ENCODE assay signal across 8 cellular contexts in genomic region chr2:231710751-231711676, GRCh38. TPM values are rescaled to one million over a fixed set of nuclear protein-coding genes. Genes with fewer than 3 reads are reported as not detected.
DNase-seq lines count a peak whose midpoint lies in the region; ATAC-seq and TF ChIP-seq lines count a peak whose summit lies in the region.

No MANE protein-coding gene starts in this region.

- peak in 5 of 6 experiments; percentile 7 to 48 (median 40) for DNase-seq in stimulated activated naive CD4-positive, alpha-beta T cell (lab: John Stamatoyannopoulos, UW)
- no peak for DNase-seq in stimulated activated naive CD4-positive, alpha-beta T cell treated with Interleukin-2 at 50 U/mL for 16 hours (lab: John Stamatoyannopoulos, UW)
- DNase-seq in WTC11 (ENCODE audit: low spot score) = no peak
- no peak for DNase-seq in esophagus squamous epithelium (lab: John Stamatoyannopoulos, UW)
- DNase-seq in neural crest cell (ENCODE audit: low read depth, low spot score) = no peak
- DNase-seq in ecto neural progenitor cell (ENCODE audit: low spot score) = no peak
- DNase-seq in cortex of kidney (lab: John Stamatoyannopoulos, UW) = no peak
- DNase-seq in KG1 (lab: John Stamatoyannopoulos, UW) = no peak

- WGBS in esophagus squamous epithelium, 2 donors = 3 to 10% methylated on average over 11 to 13 of the region's 48 CpGs

- peak overlapping the region; percentile 94 to 100 (median 99) for H3K27ac ChIP-seq in esophagus squamous epithelium

- POLR2A ChIA-PET in WTC11 (lab: Charles Lee) = interaction anchor here (1.0 to 5.2 kb wide), 6 partner anchors 24 to 98 kb away, joined by 3 to 71 read pairs (median 22); no protein-coding TSS in a partner anchor

- no peaks in the 10 kb centered on the region for H3K27me3 ChIP-seq in esophagus squamous epithelium

- H3K4me3 Mint-ChIP-seq in WTC11 = peak overlapping the region; percentile 93
- H3K4me3 Mint-ChIP-seq in neural crest cell = peak overlapping the region; percentile 93

- CTCF ChIA-PET in WTC11 (lab: Charles Lee) = interaction anchor here (7.4 to 9.7 kb wide), 2 partner anchors 24 to 36 kb away, joined by 125 to 260 read pairs; no protein-coding TSS in a partner anchor

- no peak for TF ChIP-seq POLR2A in esophagus squamous epithelium (IDR thresholded peaks at IDR 0.05)

- H3K36me3 Mint-ChIP-seq in WTC11 (peaks cover 41% of the 10 kb centered on the region), neural crest cell (ENCODE audit: low read depth) (peaks cover 44% of the 10 kb centered on the region)

- H3K4me1 ChIP-seq in esophagus squamous epithelium = peaks cover 31 to 66% (median 34%) of the 10 kb centered on the region in 3 donors

- H3K4me1 Mint-ChIP-seq in WTC11 (peaks cover 33% of the 10 kb centered on the region), neural crest cell (peaks cover 60% of the 10 kb centered on the region)

- intact Hi-C loops in esophagus squamous epithelium (cut with DNase I) = loop anchor here (2.0 kb wide), 1 partner anchor 98 kb away; no protein-coding TSS in a partner anchor

- peak overlapping the region; percentile 59 to 95 (median 92) for H3K4me3 ChIP-seq in esophagus squamous epithelium

- ATAC-seq in WTC11 = no peak

- H3K9me3 ChIP-seq in esophagus squamous epithelium = no peaks in the 10 kb centered on the region

- H3K36me3 ChIP-seq in esophagus squamous epithelium = peaks cover 6 to 33% (median 7%) of the 10 kb centered on the region in 3 donors

- peak overlapping the region; percentile 100 for H3K27ac Mint-ChIP-seq in WTC11
- peak overlapping the region; percentile 95 for H3K27ac Mint-ChIP-seq in neural crest cell (ENCODE audit: unreplicated experiment)

- TF ChIP-seq CTCF in WTC11 (IDR thresholded peaks at IDR 0.05) (no peak), esophagus squamous epithelium (IDR thresholded peaks at IDR 0.05) (no peak), neural crest cell (conservative IDR thresholded peaks at IDR 0.05) (no peak)

- H3K9me3 Mint-ChIP-seq in WTC11 = no peaks in the 10 kb centered on the region
- peaks cover 3% of the 10 kb centered on the region for H3K9me3 Mint-ChIP-seq in neural crest cell

- H3K27me3 Mint-ChIP-seq in WTC11 (ENCODE audit: low read depth) (peaks cover 5% of the 10 kb centered on the region; the same call in 1 of the 2 replicates), neural crest cell (ENCODE audit: low read depth) (peaks cover 67% of the 10 kb centered on the region)

TF ChIP-seq in WTC11, 78 proteins besides CTCF, POLR2A, EP300 and RAD21:
- no peak for TF ChIP-seq FOXK1 (CRISPR knock-in tag; IDR thresholded peaks at IDR 0.05)
- no peak for TF ChIP-seq NFE2L1 (CRISPR knock-in tag; IDR thresholded peaks at IDR 0.05)
- no peak for TF ChIP-seq STAT6 (CRISPR knock-in tag; conservative IDR thresholded peaks at IDR 0.05; ENCODE audit: low read depth)
- no peak for TF ChIP-seq RORB (CRISPR knock-in tag; IDR thresholded peaks at IDR 0.05)
- TF ChIP-seq, protein P1, sequence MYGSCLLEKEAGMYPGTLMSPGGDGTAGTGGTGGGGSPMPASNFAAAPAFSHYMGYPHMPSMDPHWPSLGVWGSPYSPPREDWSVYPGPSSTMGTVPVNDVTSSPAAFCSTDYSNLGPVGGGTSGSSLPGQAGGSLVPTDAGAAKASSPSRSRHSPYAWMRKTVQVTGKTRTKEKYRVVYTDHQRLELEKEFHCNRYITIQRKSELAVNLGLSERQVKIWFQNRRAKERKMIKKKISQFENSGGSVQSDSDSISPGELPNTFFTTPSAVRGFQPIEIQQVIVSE (CRISPR knock-in tag; IDR thresholded peaks at IDR 0.05; ENCODE audit: borderline replicate concordance) = no peak
- TF ChIP-seq ZNF219 (CRISPR knock-in tag; IDR thresholded peaks at IDR 0.05; ENCODE audit: borderline replicate concordance) = no peak
- no peak for TF ChIP-seq ZNF416 (CRISPR knock-in tag; IDR thresholded peaks at IDR 0.05)
- no peak for TF ChIP-seq CREB1 (CRISPR knock-in tag; IDR thresholded peaks at IDR 0.05)
- no peak for TF ChIP-seq SMAD3 (CRISPR knock-in tag; IDR thresholded peaks at IDR 0.05; ENCODE audit: borderline replicate concordance)
- TF ChIP-seq RELA (CRISPR knock-in tag; IDR thresholded peaks at IDR 0.05; ENCODE audit: borderline replicate concordance) = no peak
- no peak for TF ChIP-seq ZNF423 (CRISPR knock-in tag; IDR thresholded peaks at IDR 0.05)
- TF ChIP-seq IRF1 (CRISPR knock-in tag; IDR thresholded peaks at IDR 0.05) = no peak
- no peak for TF ChIP-seq GABPB1 (CRISPR knock-in tag; IDR thresholded peaks at IDR 0.05)
- TF ChIP-seq, protein P2, sequence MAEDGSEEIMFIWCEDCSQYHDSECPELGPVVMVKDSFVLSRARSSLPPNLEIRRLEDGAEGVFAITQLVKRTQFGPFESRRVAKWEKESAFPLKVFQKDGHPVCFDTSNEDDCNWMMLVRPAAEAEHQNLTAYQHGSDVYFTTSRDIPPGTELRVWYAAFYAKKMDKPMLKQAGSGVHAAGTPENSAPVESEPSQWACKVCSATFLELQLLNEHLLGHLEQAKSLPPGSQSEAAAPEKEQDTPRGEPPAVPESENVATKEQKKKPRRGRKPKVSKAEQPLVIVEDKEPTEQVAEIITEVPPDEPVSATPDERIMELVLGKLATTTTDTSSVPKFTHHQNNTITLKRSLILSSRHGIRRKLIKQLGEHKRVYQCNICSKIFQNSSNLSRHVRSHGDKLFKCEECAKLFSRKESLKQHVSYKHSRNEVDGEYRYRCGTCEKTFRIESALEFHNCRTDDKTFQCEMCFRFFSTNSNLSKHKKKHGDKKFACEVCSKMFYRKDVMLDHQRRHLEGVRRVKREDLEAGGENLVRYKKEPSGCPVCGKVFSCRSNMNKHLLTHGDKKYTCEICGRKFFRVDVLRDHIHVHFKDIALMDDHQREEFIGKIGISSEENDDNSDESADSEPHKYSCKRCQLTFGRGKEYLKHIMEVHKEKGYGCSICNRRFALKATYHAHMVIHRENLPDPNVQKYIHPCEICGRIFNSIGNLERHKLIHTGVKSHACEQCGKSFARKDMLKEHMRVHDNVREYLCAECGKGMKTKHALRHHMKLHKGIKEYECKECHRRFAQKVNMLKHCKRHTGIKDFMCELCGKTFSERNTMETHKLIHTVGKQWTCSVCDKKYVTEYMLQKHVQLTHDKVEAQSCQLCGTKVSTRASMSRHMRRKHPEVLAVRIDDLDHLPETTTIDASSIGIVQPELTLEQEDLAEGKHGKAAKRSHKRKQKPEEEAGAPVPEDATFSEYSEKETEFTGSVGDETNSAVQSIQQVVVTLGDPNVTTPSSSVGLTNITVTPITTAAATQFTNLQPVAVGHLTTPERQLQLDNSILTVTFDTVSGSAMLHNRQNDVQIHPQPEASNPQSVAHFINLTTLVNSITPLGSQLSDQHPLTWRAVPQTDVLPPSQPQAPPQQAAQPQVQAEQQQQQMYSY (CRISPR knock-in tag; IDR thresholded peaks at IDR 0.05) = no peak
- TF ChIP-seq ZBTB21 (CRISPR knock-in tag; IDR thresholded peaks at IDR 0.05; ENCODE audit: borderline replicate concordance) = no peak
TF ChIP-seq in WTC11: peak in this region for 0.

RNA-seq across cellular contexts. Expression of gene PTMA, which starts 2.7 kb away (rescaled TPM):
- total RNA-seq in WTC11 (2021) (2,164 to 2,284 TPM (median 2,200 TPM) in 3 replicates), esophagus squamous epithelium (1,000 to 10,000 TPM in 2 of 4 donors, 100 to 1,000 TPM in 2; 670 to 1,121 (median 903) TPM), neural crest cell (1,415 and 1,529 TPM in 2 replicates)

Comparison
In these comparisons a context has a peak if more than half of its experiments do, and no peak if none do; other contexts are left out.
1. DNase-seq: peak in stimulated activated naive CD4-positive, alpha-beta T cell (5 of 6); none in stimulated activated naive CD4-positive, alpha-beta T cell treated with Interleukin-2 at 50 U/mL for 16 hours (single experiment), WTC11 (single experiment), esophagus squamous epithelium (single experiment), neural crest cell (single experiment), ecto neural progenitor cell (single experiment), cortex of kidney (single experiment) and KG1 (single experiment).